In the genomic region with DNA sequence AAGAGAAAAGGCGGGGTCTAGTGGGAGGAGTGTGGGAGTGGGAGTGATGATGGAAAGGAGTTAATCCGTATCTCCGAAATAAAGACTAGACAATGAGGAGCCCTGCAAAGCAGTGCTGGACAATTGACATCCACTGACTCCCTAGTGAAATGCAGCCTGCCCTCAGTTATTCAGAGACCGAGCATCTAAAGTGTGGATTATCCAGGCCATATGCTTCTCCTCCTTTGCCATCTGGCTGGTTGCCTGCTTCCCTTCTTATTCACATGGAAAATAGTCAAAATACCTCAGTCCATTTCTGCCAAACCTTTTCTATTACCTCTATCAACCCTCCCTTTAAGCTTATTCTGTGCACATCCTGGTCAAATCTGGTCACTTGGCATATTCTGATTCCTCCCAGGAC, we compare ENCODE assay signal across 16 cellular contexts.
"Had no signal": no experiment of that assay in that cellular context is flagged by ENCODE, and none has a peak within 500 bp of the region (broad histone marks: within the 10 kb centered on the region; RNA-seq: fewer than 3 reads in every experiment).

No MANE protein-coding gene starts in this region.

- H3K27ac Mint-ChIP-seq: activated naive CD4-positive, alpha-beta T cell treated with anti-CD3 and anti-CD28 coated beads, Interleukin-2, amount 10 ng/mL, durations not matched to agents 7 days and 5 days had no signal

- H3K9me3 Mint-ChIP-seq: activated naive CD4-positive, alpha-beta T cell treated with anti-CD3 and anti-CD28 coated beads, Interleukin-2, amount 10 ng/mL, durations not matched to agents 7 days and 5 days had no signal

- FAIRE-seq: astrocyte, colon had no signal

- H3K4me1 Mint-ChIP-seq: activated naive CD4-positive, alpha-beta T cell treated with anti-CD3 and anti-CD28 coated beads, Interleukin-2, amount 10 ng/mL, durations not matched to agents 7 days and 5 days had no signal

- H3K27me3 Mint-ChIP-seq: activated naive CD4-positive, alpha-beta T cell treated with anti-CD3 and anti-CD28 coated beads, Interleukin-2, amount 10 ng/mL, durations not matched to agents 7 days and 5 days had no signal

- H3K4me3 Mint-ChIP-seq: activated naive CD4-positive, alpha-beta T cell treated with anti-CD3 and anti-CD28 coated beads, Interleukin-2, amount 10 ng/mL, durations not matched to agents 7 days and 5 days had no signal

- H3K36me3 Mint-ChIP-seq: activated naive CD4-positive, alpha-beta T cell treated with anti-CD3 and anti-CD28 coated beads, Interleukin-2, amount 10 ng/mL, durations not matched to agents 7 days and 5 days had no signal

- DNase-seq: activated CD4-positive, alpha-beta T cell treated with anti-CD3 and anti-CD28 coated beads, Interleukin-2, amount 50 U/mL, for 48 hours; activated CD4-positive, CD25-positive, alpha-beta regulatory T cell treated with anti-CD3 and anti-CD28 coated beads, Interleukin-2, amount 50 U/mL, for 72 hours; activated naive CD4-positive, alpha-beta T cell treated with anti-CD3 and anti-CD28 coated beads, Interleukin-2, amount 10 ng/mL, durations not matched to agents 7 days and 5 days; erythroblast; gastrocnemius medialis; heart right ventricle; islet precursor cell; midbrain; psoas muscle; right lobe of liver; stimulated activated CD4-positive, alpha-beta T cell treated with anti-CD3 and anti-CD28 coated beads, Interleukin-4, amount 100 ng/mL, for 4 hours; stimulated activated CD8-positive, alpha-beta memory T cell treated with anti-CD3 and anti-CD28 coated beads, Interleukin-4, amount 100 ng/mL, for 48 hours; stimulated activated naive CD4-positive, alpha-beta T cell treated with Interleukin-2 at 50 U/mL for 16 hours; transverse colon had no signal
